Comparison of ENCODE assay signal across 16 cellular contexts in genomic region chr20:50314326-50314725, GRCh38.
"Had no signal": no experiment of that assay in that cellular context is flagged by ENCODE, and none has a peak within 500 bp of the region (broad histone marks: within the 10 kb centered on the region; RNA-seq: fewer than 3 reads in every experiment).

No MANE protein-coding gene starts in this region.

- H3K27ac ChIP-seq: colonic mucosa, gastrocnemius medialis, psoas muscle, suprapubic skin had no signal

- H3K9me3 Mint-ChIP-seq: activated CD4-positive, alpha-beta T cell treated with anti-CD3 and anti-CD28 coated beads, Interleukin-2, amount 10 ng/mL, durations not matched to agents 7 days and 5 days; activated naive CD4-positive, alpha-beta T cell treated with anti-CD3 and anti-CD28 coated beads, Interleukin-2, amount 10 ng/mL, durations not matched to agents 7 days and 5 days; activated T-helper 17 cell treated with anti-CD3 and anti-CD28 coated beads, Interleukin-2, amount 50 U/mL, for 72 hours; WTC11 had no signal

- DNase-seq: activated CD4-positive, alpha-beta T cell treated with anti-CD3 and anti-CD28 coated beads, Interleukin-2, amount 10 ng/mL, durations not matched to agents 7 days and 5 days; activated CD8-positive, alpha-beta memory T cell treated with anti-CD3 and anti-CD28 coated beads for 24 hours; activated naive CD4-positive, alpha-beta T cell treated with anti-CD3 and anti-CD28 coated beads, Interleukin-2, amount 10 ng/mL, durations not matched to agents 7 days and 5 days; colonic mucosa; effector CD4-positive, alpha-beta T cell; gastrocnemius medialis; hippocampal formation; occipital lobe; psoas muscle; right lobe of liver; stimulated activated CD4-positive, alpha-beta T cell treated with anti-CD3 and anti-CD28 coated beads, Interleukin-12 subunit alpha, Interleukin-12 subunit beta, amount 100 ng/mL, for 4 hours; stimulated activated naive CD4-positive, alpha-beta T cell had no signal

- H3K27me3 ChIP-seq: colonic mucosa, gastrocnemius medialis, right lobe of liver, suprapubic skin had no signal

- H3K27ac Mint-ChIP-seq: activated naive CD4-positive, alpha-beta T cell treated with anti-CD3 and anti-CD28 coated beads, Interleukin-2, amount 10 ng/mL, durations not matched to agents 7 days and 5 days; activated T-helper 17 cell treated with anti-CD3 and anti-CD28 coated beads, Interleukin-2, amount 50 U/mL, for 72 hours; mesothelial cell of epicardium; WTC11 had no signal

- H3K9me3 ChIP-seq: colonic mucosa, gastrocnemius medialis, psoas muscle, right lobe of liver, suprapubic skin had no signal

- H3K4me3 ChIP-seq: colonic mucosa, gastrocnemius medialis, psoas muscle, right lobe of liver, suprapubic skin had no signal

- H3K36me3 ChIP-seq: colonic mucosa, gastrocnemius medialis, right lobe of liver, suprapubic skin had no signal

- H3K4me3 Mint-ChIP-seq: activated CD4-positive, alpha-beta T cell treated with anti-CD3 and anti-CD28 coated beads, Interleukin-2, amount 10 ng/mL, durations not matched to agents 7 days and 5 days; activated naive CD4-positive, alpha-beta T cell treated with anti-CD3 and anti-CD28 coated beads, Interleukin-2, amount 10 ng/mL, durations not matched to agents 7 days and 5 days; activated T-helper 17 cell treated with anti-CD3 and anti-CD28 coated beads, Interleukin-2, amount 50 U/mL, for 72 hours; mesothelial cell of epicardium; WTC11 had no signal

- ATAC-seq: activated T-helper 17 cell treated with anti-CD3 and anti-CD28 coated beads, Interleukin-2, amount 50 U/mL, for 72 hours; gastrocnemius medialis; psoas muscle; right lobe of liver; WTC11 had no signal

- H3K4me1 Mint-ChIP-seq: activated CD4-positive, alpha-beta T cell treated with anti-CD3 and anti-CD28 coated beads, Interleukin-2, amount 10 ng/mL, durations not matched to agents 7 days and 5 days; activated naive CD4-positive, alpha-beta T cell treated with anti-CD3 and anti-CD28 coated beads, Interleukin-2, amount 10 ng/mL, durations not matched to agents 7 days and 5 days; activated T-helper 17 cell treated with anti-CD3 and anti-CD28 coated beads, Interleukin-2, amount 50 U/mL, for 72 hours had no signal

- H3K36me3 Mint-ChIP-seq: activated naive CD4-positive, alpha-beta T cell treated with anti-CD3 and anti-CD28 coated beads, Interleukin-2, amount 10 ng/mL, durations not matched to agents 7 days and 5 days; mesothelial cell of epicardium; WTC11 had no signal

- H3K4me1 ChIP-seq: colonic mucosa, psoas muscle had no signal
